ENCODE assay signal across 28 cellular contexts in the genomic region with DNA sequence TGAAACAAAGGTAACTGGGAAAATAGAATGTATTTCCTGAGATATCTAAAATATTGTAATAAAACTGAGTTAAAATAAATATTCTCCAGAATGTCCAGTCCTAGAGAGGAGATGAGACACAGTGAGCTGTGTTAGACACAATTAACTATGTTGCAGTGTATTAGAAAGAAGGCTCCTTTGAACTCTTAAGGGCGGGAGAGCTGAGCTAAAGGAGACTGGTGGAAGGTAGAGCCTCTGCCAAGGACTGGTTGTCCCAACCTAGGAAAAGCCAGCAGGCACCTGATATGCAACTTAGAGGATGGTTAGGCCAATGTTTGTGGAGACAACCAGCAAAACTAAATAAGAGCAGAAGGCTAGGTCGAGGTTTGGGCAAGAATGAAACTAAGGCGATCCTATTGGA. TPM values are rescaled to one million over a fixed set of nuclear protein-coding genes. Genes with fewer than 3 reads are reported as not detected.
DNase-seq lines count a peak whose midpoint lies in the region; ATAC-seq and TF ChIP-seq lines count a peak whose summit lies in the region.
"Had no signal": no experiment of that assay in that cellular context is flagged by ENCODE, and none has a peak within 500 bp of the region (broad histone marks: within the 10 kb centered on the region; RNA-seq: fewer than 3 reads in every experiment).

No MANE protein-coding gene starts in this region.

- intact Hi-C loops in left ventricle myocardium superior (cut with micrococcal nuclease) (no loop called here), psoas muscle (cut with DNase I) (no loop called here)
- intact Hi-C loops in activated CD4-positive, alpha-beta T cell treated with anti-CD3 and anti-CD28 coated beads for 36 hours (cut with DNase I, micrococcal nuclease) = no loop called here

- DNase-seq in left ventricle myocardium superior = no peak
- DNase-seq in psoas muscle = no peak
- DNase-seq in activated naive CD4-positive, alpha-beta T cell treated with anti-CD3 and anti-CD28 coated beads, Interleukin-2, amount 50 U/mL, for 16 hours = no peak
- no peak for DNase-seq in activated CD4-positive, alpha-beta T cell treated with anti-CD3 and anti-CD28 coated beads for 36 hours
- DNase-seq in RPMI8226 = no peak
- DNase-seq in SKM-1 (lab: John Stamatoyannopoulos, UW; ENCODE audit: unreplicated experiment) = no peak
- DNase-seq: Caco-2; CD4-positive, alpha-beta T cell; GOT3; MM.1S; NCI-H2029; NCI-H446 treated with DMSO at 0.1 percent for 48 hours; NCI-H526; NCI-H82; NK-92 treated with Interleukin-12 subunit alpha and Interleukin-12 subunit beta, amount 100 ng/mL, for 24 hours; PC-9; SHP77 treated with DMSO at 0.1 percent for 48 hours; SK-N-SH had no signal

- no peak for TF ChIP-seq CTCF in 22Rv1 (IDR thresholded peaks at IDR 0.05)
- TF ChIP-seq CTCF in VCaP (conservative IDR thresholded peaks at IDR 0.05) = no peak
- TF ChIP-seq CTCF in psoas muscle (IDR thresholded peaks at IDR 0.05) = no peak

- H3K4me1 Mint-ChIP-seq in activated CD4-positive, alpha-beta T cell treated with anti-CD3 and anti-CD28 coated beads for 36 hours = no peaks in the 10 kb centered on the region
- H3K4me1 Mint-ChIP-seq: IgD-negative memory B cell had no signal

- 29 to 50% (median 47%) methylated on average over 3 of the region's 3 CpGs for WGBS in psoas muscle, 3 donors

- no peaks in the 10 kb centered on the region for H3K36me3 Mint-ChIP-seq in activated CD4-positive, alpha-beta T cell treated with anti-CD3 and anti-CD28 coated beads for 36 hours (ENCODE audit: low read depth)
- H3K36me3 Mint-ChIP-seq: IgD-negative memory B cell had no signal

- H3K36me3 ChIP-seq in psoas muscle (ENCODE audit: insufficient read depth in 1 of 2, low read depth in 1 of 2) = no peaks in the 10 kb centered on the region
- H3K36me3 ChIP-seq: BLaER1, HAP-1 had no signal

- H3K27ac Mint-ChIP-seq in activated CD4-positive, alpha-beta T cell treated with anti-CD3 and anti-CD28 coated beads for 36 hours = no peak overlapping the region
- H3K27ac Mint-ChIP-seq: CD4-positive, alpha-beta T cell; IgD-negative memory B cell had no signal

- CTCF ChIA-PET in activated CD4-positive, alpha-beta T cell treated with anti-CD3 and anti-CD28 coated beads for 36 hours (lab: Charles Lee) = no interaction called here

- peak overlapping the region; percentile 65 for H3K4me3 ChIP-seq in psoas muscle
- H3K4me3 ChIP-seq: BLaER1, HAP-1, PC-9 had no signal

- no peaks in the 10 kb centered on the region for H3K27me3 Mint-ChIP-seq in activated CD4-positive, alpha-beta T cell treated with anti-CD3 and anti-CD28 coated beads for 36 hours
- H3K27me3 Mint-ChIP-seq: CD4-positive, alpha-beta T cell had no signal

- H3K9me3 ChIP-seq in psoas muscle = no peaks in the 10 kb centered on the region
- H3K9me3 ChIP-seq: BLaER1, Caco-2, HAP-1, SK-N-SH had no signal

- POLR2A ChIA-PET in activated CD4-positive, alpha-beta T cell treated with anti-CD3 and anti-CD28 coated beads for 36 hours (lab: Charles Lee) = no interaction called here

- H3K27ac ChIP-seq in 22Rv1 (peak overlapping the region; percentile 92), VCaP (peak overlapping the region; percentile 77), psoas muscle (peak overlapping the region; percentile 87)
- H3K27ac ChIP-seq: BLaER1, HL-60, KMS-11 had no signal

- no peak overlapping the region for H3K4me3 Mint-ChIP-seq in activated CD4-positive, alpha-beta T cell treated with anti-CD3 and anti-CD28 coated beads for 36 hours
- H3K4me3 Mint-ChIP-seq: CD4-positive, alpha-beta T cell; IgD-negative memory B cell had no signal

- ATAC-seq in left ventricle myocardium superior (peak; percentile 79), psoas muscle (peak; percentile 68 to 85 (median 76))
- ATAC-seq in activated CD4-positive, alpha-beta T cell treated with anti-CD3 and anti-CD28 coated beads for 36 hours = no peak

- no peaks in the 10 kb centered on the region for H3K27me3 ChIP-seq in psoas muscle (ENCODE audit: insufficient read depth in 3 of 3, low read length in 2 of 3)

- peaks cover 13% of the 10 kb centered on the region for H3K4me1 ChIP-seq in psoas muscle
- H3K4me1 ChIP-seq: BLaER1, Caco-2, HAP-1 had no signal

- no peaks in the 10 kb centered on the region for H3K9me3 Mint-ChIP-seq in activated CD4-positive, alpha-beta T cell treated with anti-CD3 and anti-CD28 coated beads for 36 hours (ENCODE audit: low read depth)
- H3K9me3 Mint-ChIP-seq: CD4-positive, alpha-beta T cell; IgD-negative memory B cell had no signal

RNA-seq across cellular contexts. Expression of a gene that starts 4.3 kb away (rescaled TPM):
- total RNA-seq in left ventricle myocardium superior (98.2 TPM), psoas muscle (10 to 100 TPM; 26.9 to 53.4 (median 47.6) TPM)
- 10 to 100 TPM in 1 of 3 donors, 1 to 10 TPM in 2; 1.5 to 10.4 (median 6.5) TPM for polyA plus RNA-seq in psoas muscle
- not detected for total RNA-seq in activated CD4-positive, alpha-beta T cell treated with anti-CD3 and anti-CD28 coated beads for 36 hours
- total RNA-seq: A172; Caco-2; CD4-positive, alpha-beta T cell; PC-9; RPMI7951 had no signal
- polyA plus RNA-seq: AG04450, IgD-negative memory B cell, SK-N-SH had no signal

RNA-seq across cellular contexts. Expression of a gene that starts 24.2 kb away (rescaled TPM):
- total RNA-seq in left ventricle myocardium superior = 3.7 TPM
- 1 to 10 TPM; 2.6 to 5.8 (median 3.6) TPM for total RNA-seq in psoas muscle
- 1 to 10 TPM; 1.9 to 3.3 (median 2.7) TPM for polyA plus RNA-seq in psoas muscle
- total RNA-seq in activated CD4-positive, alpha-beta T cell treated with anti-CD3 and anti-CD28 coated beads for 36 hours = 10 to 100 TPM; 37.2 to 37.9 TPM

RNA-seq across cellular contexts. Expression of a gene that starts 41.2 kb away (rescaled TPM):
- total RNA-seq in left ventricle myocardium superior = 0.55 TPM
- total RNA-seq in psoas muscle = 1 to 10 TPM in 1 of 4 donors, under 1 TPM in 2, not detected in 1; 0.46 to 1.3 (median 0.71) TPM
- under 1 TPM; 0.12 to 0.69 (median 0.51) TPM for polyA plus RNA-seq in psoas muscle
- under 1 TPM; 0.14 to 0.32 TPM for total RNA-seq in activated CD4-positive, alpha-beta T cell treated with anti-CD3 and anti-CD28 coated beads for 36 hours
- polyA plus RNA-seq: IgD-negative memory B cell had no signal

Comparison
In these comparisons a context has a peak if more than half of its experiments do, and no peak if none do; other contexts are left out.
1. RNA of a gene that starts 4.3 kb away (total RNA-seq): 98.2 TPM in left ventricle myocardium superior (single experiment) and 26.9 to 53.4 TPM in psoas muscle; not detected in activated CD4-positive, alpha-beta T cell treated with anti-CD3 and anti-CD28 coated beads for 36 hours; every median in the first group is over 10 times any median in the second.
2. Peak in every context shown above with its lines, with median percentiles within 50 percentile points of each other: H3K27ac ChIP-seq.